12 cellular contexts compared by ENCODE assay signal in genomic region chr21:46122241-46122671, GRCh38. TPM values are rescaled to one million over a fixed set of nuclear protein-coding genes. Genes with fewer than 3 reads are reported as not detected.
DNase-seq lines count a peak whose midpoint lies in the region; ATAC-seq and TF ChIP-seq lines count a peak whose summit lies in the region.
"Had no signal": no experiment of that assay in that cellular context is flagged by ENCODE, and none has a peak within 500 bp of the region (broad histone marks: within the 10 kb centered on the region; RNA-seq: fewer than 3 reads in every experiment).

No MANE protein-coding gene starts in this region.

- ATAC-seq in right cardiac atrium = no peak

- H3K4me1 Mint-ChIP-seq in type B pancreatic cell (ENCODE audit: unreplicated experiment) = no peaks in the 10 kb centered on the region

- H3K27me3 ChIP-seq in right atrium auricular region = no peaks in the 10 kb centered on the region
- H3K27me3 ChIP-seq in right cardiac atrium (ENCODE audit: control insufficient read depth, insufficient read depth) = no peaks in the 10 kb centered on the region

- no peaks in the 10 kb centered on the region for H3K9me3 Mint-ChIP-seq in type B pancreatic cell

- DNase-seq in cardiac septum (ENCODE audit: low spot score) = peak; percentile 50
- DNase-seq in right atrium auricular region (ENCODE audit: low spot score) = no peak
- peak; percentile 40 for DNase-seq in activated CD8-positive, alpha-beta memory T cell treated with anti-CD3 and anti-CD28 coated beads, Interleukin-2, amount 50 U/mL, for 48 hours
- DNase-seq in right cardiac atrium = peak; percentile 13 to 60 (median 50)
- peak; percentile 62 for DNase-seq in type B pancreatic cell (ENCODE audit: extremely low spot score, unreplicated experiment)
- no peak for DNase-seq in NCI-H524 treated with DMSO at 0.1 percent for 48 hours (lab: John Stamatoyannopoulos, UW)
- no peak for DNase-seq in NCI-H2196 (lab: John Stamatoyannopoulos, UW; ENCODE audit: unreplicated experiment)
- no peak for DNase-seq in NCI-H187 (lab: John Stamatoyannopoulos, UW)
- DNase-seq: activated CD4-positive, CD25-positive, alpha-beta regulatory T cell; NCI-H2081 treated with DMSO at 0.1 percent for 48 hours had no signal

- H3K27me3 Mint-ChIP-seq in type B pancreatic cell = no peaks in the 10 kb centered on the region

- H3K4me1 ChIP-seq in right atrium auricular region (no peaks in the 10 kb centered on the region), right cardiac atrium (ENCODE audit: control insufficient read depth, insufficient read depth, low read length) (no peaks in the 10 kb centered on the region)

- intact Hi-C loops in cardiac septum (cut with DNase I) = loop anchor here (10.0 kb wide), 1 partner anchor 127 kb away; no protein-coding TSS in a partner anchor
- intact Hi-C loops in right cardiac atrium (cut with DNase I) = no loop called here

- H3K36me3 Mint-ChIP-seq in type B pancreatic cell = peaks cover 3% of the 10 kb centered on the region

- no peak overlapping the region for H3K4me3 Mint-ChIP-seq in type B pancreatic cell

- no peak overlapping the region for H3K27ac Mint-ChIP-seq in type B pancreatic cell

- 85% methylated on average over 12 of the region's 12 CpGs for WGBS in right cardiac atrium

- TF ChIP-seq CTCF in right atrium auricular region (IDR thresholded peaks at IDR 0.05) (no peak), type B pancreatic cell (conservative IDR thresholded peaks at IDR 0.05) (no peak)

- H3K9me3 ChIP-seq in right atrium auricular region = no peaks in the 10 kb centered on the region
- no peaks in the 10 kb centered on the region for H3K9me3 ChIP-seq in right cardiac atrium (ENCODE audit: control insufficient read depth, low read length)

- H3K27ac ChIP-seq in right atrium auricular region (no peak overlapping the region), right cardiac atrium (ENCODE audit: low read length) (no peak overlapping the region)
- H3K27ac ChIP-seq: C4-2B, epithelial cell of prostate had no signal

- peaks cover 85% of the 10 kb centered on the region for H3K36me3 ChIP-seq in right atrium auricular region

- H3K4me3 ChIP-seq in right atrium auricular region (no peak overlapping the region), right cardiac atrium (ENCODE audit: low read length) (no peak overlapping the region)

RNA-seq across cellular contexts. Expression of gene COL6A2, which starts 24.3 kb away (rescaled TPM):
- 157 TPM for total RNA-seq in cardiac septum
- 100 to 1,000 TPM; 249 to 252 TPM for total RNA-seq in right atrium auricular region
- total RNA-seq in right cardiac atrium = 100 to 1,000 TPM; 198 to 323 (median 274) TPM
- 210 TPM for polyA plus RNA-seq in right cardiac atrium
- 23.8 and 114 TPM in 2 replicates for total RNA-seq in type B pancreatic cell (ENCODE audit: low replicate concordance)

RNA-seq across cellular contexts. Expression of gene FTCD, which starts 33.1 kb away (rescaled TPM):
- total RNA-seq in cardiac septum = 0.83 TPM
- total RNA-seq in right atrium auricular region = under 1 TPM in 1 of 2 donors, not detected in 1; 0.24 TPM
- 1 to 10 TPM; 1.6 to 3.5 (median 2.0) TPM for total RNA-seq in right cardiac atrium
- 1.00 TPM for polyA plus RNA-seq in right cardiac atrium
- 26.9 and 45.0 TPM in 2 replicates for total RNA-seq in type B pancreatic cell (ENCODE audit: low replicate concordance)

Comparison
In these comparisons a context has a peak if more than half of its experiments do, and no peak if none do; other contexts are left out.
1. DNase-seq: peak in cardiac septum (single experiment), activated CD8-positive, alpha-beta memory T cell treated with anti-CD3 and anti-CD28 coated beads, Interleukin-2, amount 50 U/mL, for 48 hours (single experiment), right cardiac atrium (3 of 3) and type B pancreatic cell (single experiment); none in right atrium auricular region (single experiment), NCI-H524 treated with DMSO at 0.1 percent for 48 hours (single experiment), NCI-H2196 (single experiment) and NCI-H187 (0 of 2).